Comparison of ENCODE assay signal across 22 cellular contexts in genomic region chr2:164773635-164774034, GRCh38.
DNase-seq lines count a peak whose midpoint lies in the region; ATAC-seq, FAIRE-seq and TF ChIP-seq lines count a peak whose summit lies in the region.
"Had no signal": no experiment of that assay in that cellular context is flagged by ENCODE, and none has a peak within 500 bp of the region (broad histone marks: within the 10 kb centered on the region; RNA-seq: fewer than 3 reads in every experiment).

No MANE protein-coding gene starts in this region.

- TF ChIP-seq EP300 in ovary (IDR thresholded peaks at IDR 0.05) = no peak

- H3K27me3 ChIP-seq in ovary = no peaks in the 10 kb centered on the region
- H3K27me3 ChIP-seq: BE2C had no signal

- peaks cover 4% of the 10 kb centered on the region for H3K4me1 ChIP-seq in ovary (ENCODE audit: insufficient read depth)
- H3K4me1 ChIP-seq: BE2C had no signal

- H3K9me3 ChIP-seq in ovary = no peaks in the 10 kb centered on the region
- H3K9me3 ChIP-seq: BE2C had no signal

- peak; percentile 86 for FAIRE-seq in islet of Langerhans (lab: Jason Lieb, UNC)
- FAIRE-seq: GM12892, GM18507, H54, HTR-8/SVneo had no signal

- no peaks in the 10 kb centered on the region for H3K36me3 ChIP-seq in ovary
- H3K36me3 ChIP-seq: BE2C had no signal

- TF ChIP-seq CTCF in VCaP (conservative IDR thresholded peaks at IDR 0.05) (no peak), retinal pigment epithelial cell (conservative IDR thresholded peaks at IDR 0.05; ENCODE audit: low read depth, low read length) (no peak), ovary (IDR thresholded peaks at IDR 0.05) (no peak)

- no peak for ATAC-seq in HG03196 (IDR thresholded peaks at IDR 0.05; ENCODE audit: unreplicated experiment)
- ATAC-seq: GM23338 had no signal

- WGBS in ovary, 3 donors = 42 to 66% (median 56%) methylated on average over 3 of the region's 3 CpGs

- DNase-seq in NCI-H226 (peak; percentile 66), retinal pigment epithelial cell (ENCODE audit: low read depth) (peak; percentile 64), ovary (no peak), ACHN (no peak)
- DNase-seq: BE2C; C1 segment of cervical spinal cord; CD4-positive, CD25-positive, alpha-beta regulatory T cell; CD8-positive, alpha-beta memory T cell; COR-L47; DMS153; DMS79; GDM1; HCEC 1CT; IMR-90 had no signal

- peak overlapping the region; percentile 39 for H3K27ac ChIP-seq in VCaP
- no peak overlapping the region for H3K27ac ChIP-seq in ovary

- intact Hi-C loops in ovary (cut with DNase I) = no loop called here

- no peak for TF ChIP-seq POLR2A in ovary (IDR thresholded peaks at IDR 0.05)

- H3K4me3 ChIP-seq in retinal pigment epithelial cell (ENCODE audit: low read length) (peak overlapping the region; percentile 20), ovary (no peak overlapping the region)
- H3K4me3 ChIP-seq: GM23338 had no signal

- in situ Hi-C loops in ACHN (cut with HindIII; ENCODE audit: low pct_ligation_motif_present, low pct_unique_long_range_greater_than_20kb, low sequenced_read_pairs) = no loop called here

Comparison
In these comparisons a context has a peak if more than half of its experiments do, and no peak if none do; other contexts are left out.
1. DNase-seq: peak in NCI-H226 (single experiment) and retinal pigment epithelial cell (single experiment); none in ovary (0 of 5) and ACHN (single experiment).